Comparison of ENCODE assay signal across 16 cellular contexts in genomic region chr20:25301357-25301920, GRCh38. TPM values are rescaled to one million over a fixed set of nuclear protein-coding genes. Genes with fewer than 3 reads are reported as not detected.
DNase-seq lines count a peak whose midpoint lies in the region; ATAC-seq, FAIRE-seq and TF ChIP-seq lines count a peak whose summit lies in the region.
"Had no signal": no experiment of that assay in that cellular context is flagged by ENCODE, and none has a peak within 500 bp of the region (broad histone marks: within the 10 kb centered on the region; RNA-seq: fewer than 3 reads in every experiment).

No MANE protein-coding gene starts in this region.

- no peaks in the 10 kb centered on the region for H3K79me2 ChIP-seq in HepG2 (ENCODE audit: insufficient read depth, low read length)

- H2AFZ ChIP-seq in HepG2 (ENCODE audit: low read length), result no peak overlapping the region

- DNase-seq in HepG2 (ENCODE audit: low spot score) (no peak), right lobe of liver (no peak), right cardiac atrium (peak; percentile 8 to 51 (median 50)), upper lobe of right lung (no peak), spleen (no peak), HTR-8/SVneo (ENCODE audit: insufficient read length, low spot score) (no peak), NAMALWA (ENCODE audit: low spot score) (no peak)
- DNase-seq: activated naive CD8-positive, alpha-beta T cell treated with anti-CD3 and anti-CD28 coated beads for 36 hours; effector CD8-positive, alpha-beta T cell; GDM1; HCEC 1CT; NCI-H187; NCI-H446 had no signal

- TF ChIP-seq CTCF in HepG2 (CRISPR knock-in tag; IDR thresholded peaks at IDR 0.05), result no peak
- TF ChIP-seq CTCF in right lobe of liver (IDR thresholded peaks at IDR 0.05), result no peak
- no peak for TF ChIP-seq CTCF in upper lobe of right lung (IDR thresholded peaks at IDR 0.05)
- no peak for TF ChIP-seq CTCF in spleen (IDR thresholded peaks at IDR 0.05 in 8 of 11, conservative IDR thresholded peaks at IDR 0.05 in 3 of 11)

- peaks cover 26 to 28% of the 10 kb centered on the region in 2 experiments for H3K36me3 ChIP-seq in HepG2 (replicated peaks in 1 of 2; ENCODE audit: control insufficient read depth in 1 of 2, insufficient read depth in 2 of 2, low read length in 2 of 2)
- H3K36me3 ChIP-seq in right lobe of liver, result peaks cover 0 to 3% (median 0%) of the 10 kb centered on the region in 4 donors
- H3K36me3 ChIP-seq in upper lobe of right lung, result peaks cover 23% of the 10 kb centered on the region
- H3K36me3 ChIP-seq in spleen, result peaks cover 0 to 100% (median 28%) of the 10 kb centered on the region in 6 donors

- no peak overlapping the region for H3K9ac ChIP-seq in HepG2 (ENCODE audit: insufficient read depth, low read depth, low read length)

- peak; percentile 4; the same call in 1 of the 3 replicates for ATAC-seq in HepG2
- ATAC-seq in right lobe of liver, result no peak
- ATAC-seq in right cardiac atrium, result peak; percentile 7 to 15
- peak; percentile 9 for ATAC-seq in upper lobe of right lung

- CTCF ChIA-PET in HepG2 (lab: Yijun Ruan, JAX; ENCODE audit: low intra/inter-chr PET ratio, low total read pairs), result no interaction called here

- no peak for TF ChIP-seq RAD21 in HepG2 (CRISPR knock-in tag; IDR thresholded peaks at IDR 0.05)

- H3K4me2 ChIP-seq in HepG2 (ENCODE audit: low read depth, low read length), result no peak overlapping the region

- WGBS in HepG2 (ENCODE audit: low lambda C conversion rate), result 91% methylated on average over 9 of the region's 9 CpGs
- 93% methylated on average over 3 of the region's 9 CpGs for WGBS in right lobe of liver (ENCODE audit: insufficient coverage, low coverage, low lambda C conversion rate, missing lambda C conversion rate)
- WGBS in right cardiac atrium, result 85% methylated on average over 9 of the region's 9 CpGs
- 92 to 98% (median 94%) methylated on average over 3 to 9 of the region's 9 CpGs for WGBS in spleen, 5 donors

- peaks cover 92% of the 10 kb centered on the region for H3K36me3 Mint-ChIP-seq in dendritic cell treated with granulocyte-macrophage colony-stimulating factor and Interleukin-4, amounts not matched to agents 40 ng/mL and 50 ng/mL, for 4 days (ENCODE audit: low read depth)
- H3K36me3 Mint-ChIP-seq: activated naive CD8-positive, alpha-beta T cell treated with anti-CD3 and anti-CD28 coated beads for 36 hours had no signal

- no peak for FAIRE-seq in HepG2 (lab: Jason Lieb, UNC)
- FAIRE-seq in HTR-8/SVneo (lab: Jason Lieb, UNC), result no peak
- FAIRE-seq: GM12892 had no signal

- intact Hi-C loops in HepG2 (cut with micrococcal nuclease; ENCODE audit: unreplicated experiment), result no loop called here
- intact Hi-C loops in right lobe of liver (cut with DNase I), result loop anchor here in 1 of 2 donors (10.0 kb wide), 1 partner anchor 93 kb away; the partner anchor contains the start of gene ABHD12
- intact Hi-C loops in dendritic cell treated with granulocyte-macrophage colony-stimulating factor and Interleukin-4, amounts not matched to agents 40 ng/mL and 50 ng/mL, for 4 days (cut with micrococcal nuclease), result no loop called here
- intact Hi-C loops in right cardiac atrium (cut with DNase I), result no loop called here
- intact Hi-C loops in upper lobe of right lung (cut with DNase I), result no loop called here
- intact Hi-C loops in spleen (cut with DNase I; ENCODE audit: low total_unique reads), result no loop called here

- TF ChIP-seq EP300 in HepG2 (IDR thresholded peaks at IDR 0.05; ENCODE audit: low read depth in 2 of 2, low read length in 2 of 2) (no peak), HepG2 (CRISPR knock-in tag; IDR thresholded peaks at IDR 0.05; ENCODE audit: borderline replicate concordance) (no peak)

- peaks cover 56% of the 10 kb centered on the region for H3K4me1 Mint-ChIP-seq in dendritic cell treated with granulocyte-macrophage colony-stimulating factor and Interleukin-4, amounts not matched to agents 40 ng/mL and 50 ng/mL, for 4 days (ENCODE audit: low read depth)
- H3K4me1 Mint-ChIP-seq: activated naive CD8-positive, alpha-beta T cell treated with anti-CD3 and anti-CD28 coated beads for 36 hours had no signal

- H3K27ac ChIP-seq in HepG2 (ENCODE audit: extremely low read length, insufficient read depth, low read length), result no peak overlapping the region
- no peak overlapping the region for H3K27ac ChIP-seq in right lobe of liver
- peak overlapping the region; percentile 19 for H3K27ac ChIP-seq in right cardiac atrium (ENCODE audit: low read length)
- H3K27ac ChIP-seq in upper lobe of right lung, result no peak overlapping the region
- H3K27ac ChIP-seq in spleen, result no peak overlapping the region
- H3K27ac ChIP-seq: SJSA1 had no signal

- H4K20me1 ChIP-seq in HepG2 (ENCODE audit: insufficient read depth, low read length), result no peaks in the 10 kb centered on the region

- H3K27ac Mint-ChIP-seq in dendritic cell treated with granulocyte-macrophage colony-stimulating factor and Interleukin-4, amounts not matched to agents 40 ng/mL and 50 ng/mL, for 4 days, result peak overlapping the region; percentile 66
- H3K27ac Mint-ChIP-seq: activated naive CD8-positive, alpha-beta T cell treated with anti-CD3 and anti-CD28 coated beads for 36 hours had no signal

- H3K4me1 ChIP-seq in HepG2 (ENCODE audit: insufficient read depth, low read length) (no peaks in the 10 kb centered on the region), right lobe of liver (no peaks in the 10 kb centered on the region), right cardiac atrium (ENCODE audit: control insufficient read depth, insufficient read depth, low read length) (peaks cover 2% of the 10 kb centered on the region), upper lobe of right lung (no peaks in the 10 kb centered on the region), spleen (peaks cover 0 to 13% (median 7%) of the 10 kb centered on the region in 6 donors)

- no peaks in the 10 kb centered on the region for H3K27me3 ChIP-seq in HepG2 (ENCODE audit: control insufficient read depth in 1 of 2, insufficient read depth in 2 of 2, low read length in 2 of 2)
- H3K27me3 ChIP-seq in right lobe of liver, result no peaks in the 10 kb centered on the region
- no peaks in the 10 kb centered on the region for H3K27me3 ChIP-seq in right cardiac atrium (ENCODE audit: control insufficient read depth, insufficient read depth)
- no peaks in the 10 kb centered on the region for H3K27me3 ChIP-seq in upper lobe of right lung
- H3K27me3 ChIP-seq in spleen (replicated peaks in 1 of 7), result no peaks in the 10 kb centered on the region
- H3K27me3 ChIP-seq: SJSA1 had no signal

- H3K4me3 ChIP-seq in HepG2 (replicated peaks in 1 of 3; ENCODE audit: insufficient read depth in 1 of 3, low read depth in 2 of 3, low read length in 3 of 3) (no peak overlapping the region), right lobe of liver (no peak overlapping the region), right cardiac atrium (ENCODE audit: low read length) (no peak overlapping the region), upper lobe of right lung (no peak overlapping the region), spleen (no peak overlapping the region)
- H3K4me3 ChIP-seq: SJSA1 had no signal

- no peak for TF ChIP-seq POLR2A in HepG2 (IDR thresholded peaks at IDR 0.05; ENCODE audit: insufficient read depth in 1 of 2, low read depth in 2 of 2, low read length in 2 of 2)
- no peak for TF ChIP-seq POLR2A in right lobe of liver (IDR thresholded peaks at IDR 0.05)
- no peak for TF ChIP-seq POLR2A in spleen (IDR thresholded peaks at IDR 0.05)

- H3K9me3 Mint-ChIP-seq in dendritic cell treated with granulocyte-macrophage colony-stimulating factor and Interleukin-4, amounts not matched to agents 40 ng/mL and 50 ng/mL, for 4 days, result no peaks in the 10 kb centered on the region
- H3K9me3 Mint-ChIP-seq: activated naive CD8-positive, alpha-beta T cell treated with anti-CD3 and anti-CD28 coated beads for 36 hours had no signal

- BruUV-seq in HepG2 (replicated peaks; lab: Mats Ljungman, UMichigan), result no TSS peak

- no peaks in the 10 kb centered on the region for H3K27me3 Mint-ChIP-seq in dendritic cell treated with granulocyte-macrophage colony-stimulating factor and Interleukin-4, amounts not matched to agents 40 ng/mL and 50 ng/mL, for 4 days
- H3K27me3 Mint-ChIP-seq: activated naive CD8-positive, alpha-beta T cell treated with anti-CD3 and anti-CD28 coated beads for 36 hours had no signal

- POLR2A ChIA-PET in HepG2 (lab: Yijun Ruan, JAX), result interaction anchor here (3.6 kb wide), 1 partner anchor 8 kb away, joined by 20 read pairs; no protein-coding TSS in a partner anchor

- H3K9me3 ChIP-seq in HepG2 (ENCODE audit: low read length) (no peaks in the 10 kb centered on the region), right lobe of liver (no peaks in the 10 kb centered on the region), right cardiac atrium (ENCODE audit: control insufficient read depth, low read length) (no peaks in the 10 kb centered on the region), upper lobe of right lung (no peaks in the 10 kb centered on the region), spleen (no peaks in the 10 kb centered on the region)
- H3K9me3 ChIP-seq: SJSA1 had no signal

- in situ Hi-C loops in HepG2 (cut with HindIII; ENCODE audit: extremely low pct_ligation_motif_present, low pct_unique_long_range_greater_than_20kb), result loop anchor here (25.0 kb wide), 1 partner anchor 361 kb away; no protein-coding TSS in a partner anchor

- no peak overlapping the region for H3K4me3 Mint-ChIP-seq in dendritic cell treated with granulocyte-macrophage colony-stimulating factor and Interleukin-4, amounts not matched to agents 40 ng/mL and 50 ng/mL, for 4 days
- H3K4me3 Mint-ChIP-seq: activated naive CD8-positive, alpha-beta T cell treated with anti-CD3 and anti-CD28 coated beads for 36 hours had no signal

RNA-seq across cellular contexts. Expression of gene PYGB, which starts 53.6 kb away (rescaled TPM):
- total RNA-seq in HepG2 (2016; rRNA removed; fragmentation: Illumina TruSeq; extraction: Trizol) (82.0 and 86.3 TPM in 2 replicates), right lobe of liver (10 to 100 TPM in 3 of 6 experiments, 1 to 10 TPM in 3; 6.6 to 27.4 (median 13.2) TPM), right cardiac atrium (100 to 1,000 TPM; 154 to 219 (median 194) TPM), upper lobe of right lung (61.1 TPM), spleen (10 to 100 TPM; 27.0 to 47.8 (median 34.4) TPM)
- 5.4 and 6.5 TPM in 2 replicates for total RNA-seq in HepG2 (2016; cell fraction: cytosol; rRNA removed; fragmentation: Illumina TruSeq; extraction: Trizol; ENCODE audit: low read depth)
- total RNA-seq in HepG2 (2016; cell fraction: insoluble cytoplasmic fraction; rRNA removed; fragmentation: Illumina TruSeq; extraction: Trizol), result 69.1 and 89.6 TPM in 2 replicates
- total RNA-seq in HepG2 (2016; cell fraction: membrane; rRNA removed; fragmentation: Illumina TruSeq; extraction: Trizol), result 18.0 and 19.5 TPM in 2 replicates
- 59.8 and 63.0 TPM in 2 replicates for total RNA-seq in HepG2 (2016; cell fraction: nucleus; rRNA removed; fragmentation: Illumina TruSeq; extraction: Trizol)
- polyA plus RNA-seq in HepG2 (2011; rRNA removed) (24.2 and 37.5 TPM in 2 replicates), right cardiac atrium (136 TPM), spleen (10 to 100 TPM; 10.5 to 29.4 (median 18.2) TPM)
- 24.4 and 27.4 TPM in 2 replicates for polyA plus RNA-seq in HepG2 (2011; cell fraction: cytosol; rRNA removed)
- polyA plus RNA-seq in HepG2 (2011; cell fraction: nucleus; rRNA removed), result 111 and 112 TPM in 2 replicates
- 26.9 and 46.5 TPM in 2 replicates for polyA plus RNA-seq in HepG2 (2012)
- polyA plus RNA-seq in HepG2 (2016; cell fraction: cytosol; fragmentation: Illumina TruSeq; extraction: Trizol; ENCODE audit: low read depth), result 3.5 TPM in 2 replicates
- 45.7 and 58.6 TPM in 2 replicates for polyA plus RNA-seq in HepG2 (2016; cell fraction: insoluble cytoplasmic fraction; fragmentation: Illumina TruSeq; extraction: Trizol; ENCODE audit: low read depth)
- polyA plus RNA-seq in HepG2 (2016; cell fraction: membrane; fragmentation: Illumina TruSeq; extraction: Trizol; ENCODE audit: low read depth), result 7.2 and 9.8 TPM in 2 replicates
- polyA plus RNA-seq in HepG2 (2016; cell fraction: nucleus; fragmentation: Illumina TruSeq; extraction: Trizol; ENCODE audit: insufficient read depth, low read depth), result 79.7 and 85.5 TPM in 2 replicates
- 26.5 and 80.5 TPM in 2 replicates for polyA minus RNA-seq in HepG2 (2011; rRNA and poly(A)+ RNA removed; ENCODE audit: low replicate concordance)
- 36.1 and 38.1 TPM in 2 replicates for polyA minus RNA-seq in HepG2 (2011; cell fraction: cytosol; rRNA and poly(A)+ RNA removed)
- polyA minus RNA-seq in HepG2 (2011; cell fraction: nucleus; rRNA and poly(A)+ RNA removed), result 27.9 and 31.3 TPM in 2 replicates

Comparison
In these comparisons a context has a peak if more than half of its experiments do, and no peak if none do; other contexts are left out.
1. ATAC-seq: peak in HepG2 (single experiment), right cardiac atrium (2 of 2) and upper lobe of right lung (single experiment); none in right lobe of liver (0 of 4).
2. DNase-seq: peak in right cardiac atrium (3 of 3); none in HepG2 (single experiment), right lobe of liver (0 of 3), upper lobe of right lung (single experiment), spleen (single experiment), HTR-8/SVneo (single experiment) and NAMALWA (single experiment).